In genomic region chr13:80399340-80400163, GRCh38 we compare ENCODE assay signal across 8 cellular contexts. TPM values are rescaled to one million over a fixed set of nuclear protein-coding genes. Genes with fewer than 3 reads are reported as not detected.
DNase-seq lines count a peak whose midpoint lies in the region; ATAC-seq, FAIRE-seq and TF ChIP-seq lines count a peak whose summit lies in the region.

No MANE protein-coding gene starts in this region.

- H3K36me3 ChIP-seq in BLaER1, result no peaks in the 10 kb centered on the region

- H3K4me3 ChIP-seq in BLaER1, result peak overlapping the region; percentile 32; the same call in 1 of the 2 replicates
- no peak overlapping the region for H3K4me3 ChIP-seq in NB4 (ENCODE audit: low read depth, low read length)
- H3K4me3 ChIP-seq in epithelial cell of proximal tubule (ENCODE audit: low read depth, low read length), result no peak overlapping the region

- no peak for TF ChIP-seq POLR2A in NB4 (IDR thresholded peaks at IDR 0.05; ENCODE audit: extremely low read depth, insufficient read length)

- H3K27me3 ChIP-seq in BLaER1, result no peaks in the 10 kb centered on the region

- peaks cover 43% of the 10 kb centered on the region for H3K9me3 ChIP-seq in BLaER1

- H3K4me1 ChIP-seq in BLaER1, result peaks cover 49% of the 10 kb centered on the region

- H3K9ac ChIP-seq in BLaER1, result peak overlapping the region; percentile 45; the same call in 1 of the 2 replicates

- H4K20me1 ChIP-seq in BLaER1, result no peaks in the 10 kb centered on the region

- DNase-seq in NB4 (ENCODE audit: low read depth), result peak; percentile 73
- DNase-seq in epithelial cell of proximal tubule (ENCODE audit: low read depth), result peak; percentile 42
- no peak for DNase-seq in RCC 7860 (ENCODE audit: low spot score)
- DNase-seq in stimulated activated CD8-positive, alpha-beta memory T cell treated with anti-CD3 and anti-CD28 coated beads, Interleukin-4, amount 100 ng/mL, for 48 hours, result no peak
- no peak for DNase-seq in DMS79 (lab: John Stamatoyannopoulos, UW)

- peak overlapping the region; percentile 74 for H3K4me2 ChIP-seq in BLaER1

- no peak for FAIRE-seq in RCC 7860 (lab: Jason Lieb, UNC)

- ATAC-seq in GM19372 (IDR thresholded peaks at IDR 0.05; ENCODE audit: low read depth, unreplicated experiment) (peak; percentile 61), GM18873 (IDR thresholded peaks at IDR 0.05; ENCODE audit: low FRiP score, unreplicated experiment) (no peak)

- TF ChIP-seq CTCF in NB4 (IDR thresholded peaks at IDR 0.05; ENCODE audit: low read depth, low read length) (no peak), epithelial cell of proximal tubule (conservative IDR thresholded peaks at IDR 0.05; ENCODE audit: low read depth, low read length) (no peak)

- H3K27ac ChIP-seq in BLaER1, result peak overlapping the region; percentile 74

RNA-seq across cellular contexts. Expression of gene SPRY2, which starts 58.6 kb away (rescaled TPM):
- total RNA-seq in epithelial cell of proximal tubule, result 24.9 and 25.8 TPM in 2 replicates

Comparison
In these comparisons a context has a peak if more than half of its experiments do, and no peak if none do; other contexts are left out.
1. DNase-seq: peak in NB4 (single experiment) and epithelial cell of proximal tubule (single experiment); none in RCC 7860 (single experiment), stimulated activated CD8-positive, alpha-beta memory T cell treated with anti-CD3 and anti-CD28 coated beads, Interleukin-4, amount 100 ng/mL, for 48 hours (single experiment) and DMS79 (single experiment).